9 cellular contexts compared by ENCODE assay signal in genomic region chr1:28877132-28877781, GRCh38. TPM values are rescaled to one million over a fixed set of nuclear protein-coding genes. Genes with fewer than 3 reads are reported as not detected.
A peak's percentile ranks its signal among the peaks of the same experiment; 100 is the strongest.
DNase-seq lines count a peak whose midpoint lies in the region; ATAC-seq and TF ChIP-seq lines count a peak whose summit lies in the region.
"Had no signal": no experiment of that assay in that cellular context is flagged by ENCODE, and none has a peak within 500 bp of the region (broad histone marks: within the 10 kb centered on the region; RNA-seq: fewer than 3 reads in every experiment).

No MANE protein-coding gene starts in this region.

- peak; percentile 98 for TF ChIP-seq RAD21 in Ishikawa (IDR thresholded peaks at IDR 0.05; ENCODE audit: low read depth)

- no peak overlapping the region for H3K4me3 Mint-ChIP-seq in naive B cell
- no peak overlapping the region for H3K4me3 Mint-ChIP-seq in stimulated activated effector memory CD8-positive, alpha-beta T cell treated with anti-CD3 and anti-CD28 coated beads, Interleukin-12 subunit alpha, Interleukin-12 subunit beta, amount 100 ng/mL, for 72 hours
- H3K4me3 Mint-ChIP-seq: dendritic cell treated with granulocyte-macrophage colony-stimulating factor and Interleukin-4, amounts not matched to agents 40 ng/mL and 50 ng/mL, for 4 days had no signal

- peak overlapping the region in 2 of 6 donors; percentile 26 to 37 for H3K27ac Mint-ChIP-seq in naive B cell
- no peak overlapping the region for H3K27ac Mint-ChIP-seq in stimulated activated effector memory CD8-positive, alpha-beta T cell treated with anti-CD3 and anti-CD28 coated beads, Interleukin-12 subunit alpha, Interleukin-12 subunit beta, amount 100 ng/mL, for 72 hours
- H3K27ac Mint-ChIP-seq: dendritic cell treated with granulocyte-macrophage colony-stimulating factor and Interleukin-4, amounts not matched to agents 40 ng/mL and 50 ng/mL, for 4 days had no signal

- H3K4me2 ChIP-seq in OCI-LY3 (ENCODE audit: low read length), result peak overlapping the region; percentile 58

- DNase-seq in EH (ENCODE audit: low read depth) (peak; percentile 74), epithelial cell of prostate (ENCODE audit: low read depth, low spot score) (peak; percentile 26), naive B cell (peak; percentile 65)
- peak; percentile 78 for DNase-seq in activated CD8-positive, alpha-beta memory T cell treated with anti-CD3 and anti-CD28 coated beads, Interleukin-2, amount 50 U/mL, for 4 hours
- peak; percentile 62 to 84 for DNase-seq in stimulated activated effector memory CD8-positive, alpha-beta T cell treated with anti-CD3 and anti-CD28 coated beads, Interleukin-12 subunit alpha, Interleukin-12 subunit beta, amount 100 ng/mL, for 72 hours (ENCODE audit: low spot score in 2 of 2)

- no peak overlapping the region for H3K9ac ChIP-seq in OCI-LY3 (ENCODE audit: low read length)

- no peaks in the 10 kb centered on the region for H3K9me3 ChIP-seq in OCI-LY3 (ENCODE audit: insufficient read depth, low read length)

- H3K79me2 ChIP-seq in OCI-LY3 (ENCODE audit: low read length), result no peaks in the 10 kb centered on the region

- no peaks in the 10 kb centered on the region for H4K20me1 ChIP-seq in OCI-LY3 (ENCODE audit: insufficient read depth, low read length)

- H3K27ac ChIP-seq in OCI-LY3 (ENCODE audit: low read length), result no peak overlapping the region
- H3K27ac ChIP-seq in epithelial cell of prostate, result no peak overlapping the region

- no peaks in the 10 kb centered on the region for H3K36me3 ChIP-seq in OCI-LY3 (replicated peaks; ENCODE audit: low read depth, low read length)

- no peaks in the 10 kb centered on the region for H3K9me3 Mint-ChIP-seq in naive B cell
- no peaks in the 10 kb centered on the region for H3K9me3 Mint-ChIP-seq in stimulated activated effector memory CD8-positive, alpha-beta T cell treated with anti-CD3 and anti-CD28 coated beads, Interleukin-12 subunit alpha, Interleukin-12 subunit beta, amount 100 ng/mL, for 72 hours
- H3K9me3 Mint-ChIP-seq: dendritic cell treated with granulocyte-macrophage colony-stimulating factor and Interleukin-4, amounts not matched to agents 40 ng/mL and 50 ng/mL, for 4 days had no signal

- TF ChIP-seq EP300 in Ishikawa (IDR thresholded peaks at IDR 0.05; ENCODE audit: borderline replicate concordance), result no peak

- no peaks in the 10 kb centered on the region for H3K36me3 Mint-ChIP-seq in naive B cell
- H3K36me3 Mint-ChIP-seq in stimulated activated effector memory CD8-positive, alpha-beta T cell treated with anti-CD3 and anti-CD28 coated beads, Interleukin-12 subunit alpha, Interleukin-12 subunit beta, amount 100 ng/mL, for 72 hours, result no peaks in the 10 kb centered on the region

- H3K4me3 ChIP-seq in OCI-LY3 (ENCODE audit: low read length), result peak overlapping the region; percentile 40

- no peak overlapping the region; the same call in 1 of the 2 replicates for H2AFZ ChIP-seq in OCI-LY3 (ENCODE audit: low read depth, low read length)

- no peaks in the 10 kb centered on the region for H3K27me3 ChIP-seq in OCI-LY3 (ENCODE audit: low read depth, low read length)

- H3K4me1 Mint-ChIP-seq in naive B cell, result peaks cover 4 to 6% (median 6%) of the 10 kb centered on the region in 3 donors
- H3K4me1 Mint-ChIP-seq in stimulated activated effector memory CD8-positive, alpha-beta T cell treated with anti-CD3 and anti-CD28 coated beads, Interleukin-12 subunit alpha, Interleukin-12 subunit beta, amount 100 ng/mL, for 72 hours, result peaks cover 6% of the 10 kb centered on the region

- peak; percentile 84 for TF ChIP-seq CTCF in OCI-LY3 (IDR thresholded peaks at IDR 0.05; ENCODE audit: low read depth, low read length)

- peaks cover 0 to 10% (median 4%) of the 10 kb centered on the region in 3 donors for H3K27me3 Mint-ChIP-seq in naive B cell
- H3K27me3 Mint-ChIP-seq: dendritic cell treated with granulocyte-macrophage colony-stimulating factor and Interleukin-4, amounts not matched to agents 40 ng/mL and 50 ng/mL, for 4 days had no signal

- ATAC-seq in naive B cell (ENCODE audit: low read depth in 2 of 2) (peak; percentile 72 to 76), GM19452 (IDR thresholded peaks at IDR 0.05; ENCODE audit: unreplicated experiment) (no peak)
- ATAC-seq in stimulated activated effector memory CD8-positive, alpha-beta T cell treated with anti-CD3 and anti-CD28 coated beads, Interleukin-12 subunit alpha, Interleukin-12 subunit beta, amount 100 ng/mL, for 72 hours, result peak; percentile 78

- peaks cover 6% of the 10 kb centered on the region for H3K4me1 ChIP-seq in OCI-LY3 (ENCODE audit: low read length)

TF ChIP-seq in Ishikawa, 13 proteins besides CTCF, POLR2A, EP300 and RAD21:
- TF ChIP-seq CREB1 (IDR thresholded peaks at IDR 0.05; ENCODE audit: low read depth) (no peak), FOXM1 (IDR thresholded peaks at IDR 0.05; ENCODE audit: borderline replicate concordance, low read depth) (no peak), ZBTB7A (IDR thresholded peaks at IDR 0.05; ENCODE audit: low read depth) (no peak), EGR1 (IDR thresholded peaks at IDR 0.05) (no peak), MAX (IDR thresholded peaks at IDR 0.05) (peak; percentile 55), REST (IDR thresholded peaks at IDR 0.05; ENCODE audit: low read depth) (no peak), USF1 (IDR thresholded peaks at IDR 0.05) (no peak), TAF1 (IDR thresholded peaks at IDR 0.05; ENCODE audit: low read depth) (no peak), NFIC (IDR thresholded peaks at IDR 0.05) (no peak), YY1 (IDR thresholded peaks at IDR 0.05; ENCODE audit: low read depth) (peak; percentile 55; the same call in 1 of the 2 replicates), TEAD4 (IDR thresholded peaks at IDR 0.05) (no peak), CEBPB (IDR thresholded peaks at IDR 0.05) (no peak), TCF12 (IDR thresholded peaks at IDR 0.05; ENCODE audit: low read depth) (no peak)

RNA-seq across cellular contexts. Expression of gene EPB41, which starts 37.1 kb away (rescaled TPM):
- polyA plus RNA-seq in naive B cell (ENCODE audit: low read depth in 6 of 6), result 10 to 100 TPM; 46.6 to 72.0 (median 62.5) TPM

Comparison
In these comparisons a context has a peak if more than half of its experiments do, and no peak if none do; other contexts are left out.
1. DNase-seq: peak in every context shown above with its lines; median percentile 78 in activated CD8-positive, alpha-beta memory T cell treated with anti-CD3 and anti-CD28 coated beads, Interleukin-2, amount 50 U/mL, for 4 hours; 74 in EH; 73 in stimulated activated effector memory CD8-positive, alpha-beta T cell treated with anti-CD3 and anti-CD28 coated beads, Interleukin-12 subunit alpha, Interleukin-12 subunit beta, amount 100 ng/mL, for 72 hours; 65 in naive B cell; 26 in epithelial cell of prostate.